Comparison of ENCODE assay signal across 30 cellular contexts in genomic region chr12:130960787-130961186, GRCh38. TPM values are rescaled to one million over a fixed set of nuclear protein-coding genes. Genes with fewer than 3 reads are reported as not detected.
"Had no signal": no experiment of that assay in that cellular context is flagged by ENCODE, and none has a peak within 500 bp of the region (broad histone marks: within the 10 kb centered on the region; RNA-seq: fewer than 3 reads in every experiment).

No MANE protein-coding gene starts in this region.

- H3K9me3 ChIP-seq: body of pancreas, MG63, SJCRH30 had no signal

- H3K4me1 ChIP-seq: body of pancreas, SJCRH30 had no signal

- H3K4me3 ChIP-seq: body of pancreas, MG63, PC-9, SJCRH30, SK-N-MC had no signal

- H3K4me2 ChIP-seq: PC-9 had no signal

- ATAC-seq: activated CD8-positive, alpha-beta T cell treated with anti-CD3 and anti-CD28 coated beads, Interleukin-2, amount 10 ng/mL, durations not matched to agents 7 days and 5 days; body of pancreas had no signal

- H3K27me3 ChIP-seq: body of pancreas, MG63 had no signal

- H2AFZ ChIP-seq: PC-9 had no signal

- H3K27ac ChIP-seq: body of pancreas, PC-9, RWPE1, SJCRH30, SK-N-MC, WERI-Rb-1 had no signal

- DNase-seq: activated CD4-positive, alpha-beta T cell treated with anti-CD3 and anti-CD28 coated beads for 1 hour; activated CD4-positive, alpha-beta T cell treated with anti-CD3 and anti-CD28 coated beads, Interleukin-2, amount 10 ng/mL, durations not matched to agents 24 days and 14 days; activated CD4-positive, alpha-beta T cell treated with anti-CD3 and anti-CD28 coated beads, Interleukin-2, amount 50 U/mL, for 4 hours; activated CD4-positive, CD25-positive, alpha-beta regulatory T cell; activated CD8-positive, alpha-beta T cell treated with anti-CD3 and anti-CD28 coated beads, Interleukin-2, amount 10 ng/mL, durations not matched to agents 7 days and 5 days; activated gamma-delta T cell; activated naive CD4-positive, alpha-beta T cell treated with Interleukin-2 at 50 U/mL for 16 hours; activated naive CD8-positive, alpha-beta T cell treated with anti-CD3 and anti-CD28 coated beads, Interleukin-2, amount 10 ng/mL, durations not matched to agents 7 days and 5 days; activated T-cell treated with anti-CD3 and anti-CD28 coated beads, Interleukin-2, amount 50 U/mL, for 24 hours; amygdala; body of pancreas; Kasumi-1; KG1; MG63; NCI-H1048; NCI-H1105 treated with DMSO at 0.1 percent for 48 hours; NCI-H1436; NCI-H1694; NCI-H2029; NCI-H345; NCI-H526; NCI-H748 treated with DMSO at 0.1 percent for 48 hours; NK-92 treated with Interleukin-12 subunit alpha and Interleukin-12 subunit beta, amount 100 ng/mL, for 24 hours; PC-9; SHP77; SJCRH30; T1000; WERI-Rb-1 had no signal

- H3K36me3 ChIP-seq: MG63, SJCRH30, WERI-Rb-1 had no signal

RNA-seq across cellular contexts. Expression of gene ADGRD1, which starts 7.1 kb away (rescaled TPM):
- total RNA-seq: activated CD8-positive, alpha-beta T cell treated with anti-CD3 and anti-CD28 coated beads, Interleukin-2, amount 10 ng/mL, durations not matched to agents 7 days and 5 days; activated naive CD8-positive, alpha-beta T cell treated with anti-CD3 and anti-CD28 coated beads, Interleukin-2, amount 10 ng/mL, durations not matched to agents 7 days and 5 days; PC-9 had no signal
